17 cellular contexts compared by ENCODE assay signal in the genomic region with DNA sequence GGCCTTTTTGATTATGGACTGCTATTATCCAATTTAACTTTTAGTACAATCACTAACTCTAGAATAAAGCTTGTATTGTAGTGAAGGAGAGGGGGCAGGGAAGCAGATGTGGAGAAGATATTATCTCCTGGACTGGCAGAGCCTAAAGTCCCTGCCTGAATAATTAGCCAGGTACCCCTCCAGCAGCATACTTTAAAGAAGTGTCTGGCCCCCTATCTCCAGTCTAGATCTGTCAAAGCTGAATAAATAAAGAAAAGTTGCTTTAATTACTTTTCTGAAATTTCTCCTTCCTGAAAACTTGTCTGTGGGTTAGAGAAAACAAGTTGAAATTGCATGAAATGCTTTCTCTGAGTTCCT.
A peak's percentile ranks its signal among the peaks of the same experiment; 100 is the strongest.
DNase-seq lines count a peak whose midpoint lies in the region; ATAC-seq and TF ChIP-seq lines count a peak whose summit lies in the region.
"Had no signal": no experiment of that assay in that cellular context is flagged by ENCODE, and none has a peak within 500 bp of the region (broad histone marks: within the 10 kb centered on the region; RNA-seq: fewer than 3 reads in every experiment).

No MANE protein-coding gene starts in this region.

- no peaks in the 10 kb centered on the region for H3K9me2 ChIP-seq in PC-3 (replicated peaks; ENCODE audit: low read length)

- no peaks in the 10 kb centered on the region for H3K79me2 ChIP-seq in PC-3 (ENCODE audit: low read length)

- no peak overlapping the region for H2AFZ ChIP-seq in PC-3 (ENCODE audit: low read length)

- H3K36me3 ChIP-seq in PC-3 (ENCODE audit: low read depth, low read length), result no peaks in the 10 kb centered on the region

- H3K4me2 ChIP-seq in PC-3 (ENCODE audit: low read length), result no peak overlapping the region
- H3K4me2 ChIP-seq: BLaER1 treated with 17β-estradiol and CSF1 and Interleukin-3, amounts not matched to agents 10 nM and 100 nM had no signal

- CTCF ChIA-PET in PC-3 (lab: Charles Lee), result no interaction called here

- POLR2A ChIA-PET in PC-3 (lab: Charles Lee; ENCODE audit: unreplicated experiment), result no interaction called here

- no peaks in the 10 kb centered on the region for H3F3A ChIP-seq in PC-3 (ENCODE audit: low read length, unreplicated experiment)

- H3K27ac Mint-ChIP-seq in mesothelial cell of epicardium, result peak overlapping the region; percentile 39
- H3K27ac Mint-ChIP-seq in type B pancreatic cell, result peak overlapping the region; percentile 48
- H3K27ac Mint-ChIP-seq: B cell; CD8-positive, alpha-beta T cell; H9 had no signal

- no peak overlapping the region for H3K27ac ChIP-seq in PC-3 (ENCODE audit: low read length)
- H3K27ac ChIP-seq: BLaER1 treated with 17β-estradiol and CSF1 and Interleukin-3, amounts not matched to agents 10 nM and 100 nM had no signal

- intact Hi-C loops in PC-3 (cut with micrococcal nuclease), result no loop called here
- intact Hi-C loops in head of caudate nucleus (cut with DNase I), result no loop called here

- H3K27me3 Mint-ChIP-seq in mesothelial cell of epicardium (ENCODE audit: low read depth), result no peaks in the 10 kb centered on the region
- H3K27me3 Mint-ChIP-seq in type B pancreatic cell, result peaks cover 17% of the 10 kb centered on the region
- H3K27me3 Mint-ChIP-seq: B cell had no signal

- H3K36me3 Mint-ChIP-seq in mesothelial cell of epicardium (no peaks in the 10 kb centered on the region), type B pancreatic cell (peaks cover 8% of the 10 kb centered on the region)
- H3K36me3 Mint-ChIP-seq: CD8-positive, alpha-beta T cell had no signal

- no peak overlapping the region for H3K9ac ChIP-seq in PC-3 (ENCODE audit: low read length)
- H3K9ac ChIP-seq: BLaER1 treated with 17β-estradiol and CSF1 and Interleukin-3, amounts not matched to agents 10 nM and 100 nM had no signal

- H3K9me3 ChIP-seq in PC-3 (ENCODE audit: low read length), result no peaks in the 10 kb centered on the region
- H3K9me3 ChIP-seq: BLaER1 treated with 17β-estradiol and CSF1 and Interleukin-3, amounts not matched to agents 10 nM and 100 nM had no signal

- no peaks in the 10 kb centered on the region for H3K27me3 ChIP-seq in PC-3 (ENCODE audit: low read length)
- H3K27me3 ChIP-seq: BLaER1 treated with 17β-estradiol and CSF1 and Interleukin-3, amounts not matched to agents 10 nM and 100 nM had no signal

- H3K9me3 Mint-ChIP-seq in mesothelial cell of epicardium (no peaks in the 10 kb centered on the region), type B pancreatic cell (peaks cover 6% of the 10 kb centered on the region)
- H3K9me3 Mint-ChIP-seq: CD8-positive, alpha-beta T cell; H9 had no signal

- DNase-seq in NCI-H82 (lab: John Stamatoyannopoulos, UW) (peak; percentile 13), NCI-H82 treated with DMSO at 0.1 percent for 48 hours (lab: John Stamatoyannopoulos, UW; ENCODE audit: unreplicated experiment) (no peak), mesothelial cell of epicardium (ENCODE audit: low spot score in 2 of 2, unreplicated experiment in 2 of 2) (no peak), type B pancreatic cell (ENCODE audit: extremely low spot score, unreplicated experiment) (no peak), PC-3 (no peak), head of caudate nucleus (no peak), T-helper 9 cell (no peak)
- DNase-seq: 8988T; CD8-positive, alpha-beta T cell; COR-L47; DMS79 treated with DMSO at 0.1 percent for 48 hours; GF-D8; H9 had no signal

- no peak overlapping the region for H3K4me3 Mint-ChIP-seq in mesothelial cell of epicardium
- peak overlapping the region; percentile 22 for H3K4me3 Mint-ChIP-seq in type B pancreatic cell
- H3K4me3 Mint-ChIP-seq: B cell; CD8-positive, alpha-beta T cell; H9 had no signal

- ATAC-seq in SK-N-SH treated with all-trans-retinoic acid at 6 μM for 48 hours (no peak), PC-3 (no peak)
- ATAC-seq: CD8-positive, alpha-beta T cell; HepG2 had no signal

- BruUV-seq in PC-3 (replicated peaks; lab: Mats Ljungman, UMichigan), result no TSS peak

- H3K4me1 Mint-ChIP-seq in mesothelial cell of epicardium (peaks cover 21% of the 10 kb centered on the region), type B pancreatic cell (ENCODE audit: unreplicated experiment) (peaks cover 21% of the 10 kb centered on the region)
- H3K4me1 Mint-ChIP-seq: B cell had no signal

- TF ChIP-seq CTCF in mesothelial cell of epicardium (IDR thresholded peaks at IDR 0.05; ENCODE audit: unreplicated experiment) (no peak), type B pancreatic cell (conservative IDR thresholded peaks at IDR 0.05) (no peak), PC-3 (conservative IDR thresholded peaks at IDR 0.05; ENCODE audit: low read depth, low read length) (no peak)

- no peak overlapping the region for H3K4me3 ChIP-seq in PC-3 (ENCODE audit: low read length)
- H3K4me3 ChIP-seq: BLaER1 treated with 17β-estradiol and CSF1 and Interleukin-3, amounts not matched to agents 10 nM and 100 nM had no signal

- H4K20me1 ChIP-seq in PC-3 (ENCODE audit: low read length), result no peaks in the 10 kb centered on the region
- H4K20me1 ChIP-seq: BLaER1 treated with 17β-estradiol and CSF1 and Interleukin-3, amounts not matched to agents 10 nM and 100 nM had no signal

- peaks cover 18% of the 10 kb centered on the region for H3K4me1 ChIP-seq in PC-3 (ENCODE audit: insufficient read depth, low read length)
- H3K4me1 ChIP-seq: BLaER1 treated with 17β-estradiol and CSF1 and Interleukin-3, amounts not matched to agents 10 nM and 100 nM had no signal

TF ChIP-seq in SK-N-SH treated with all-trans-retinoic acid at 6 μM for 48 hours, 23 proteins besides CTCF, POLR2A, EP300 and RAD21:
- TF ChIP-seq, protein P1, sequence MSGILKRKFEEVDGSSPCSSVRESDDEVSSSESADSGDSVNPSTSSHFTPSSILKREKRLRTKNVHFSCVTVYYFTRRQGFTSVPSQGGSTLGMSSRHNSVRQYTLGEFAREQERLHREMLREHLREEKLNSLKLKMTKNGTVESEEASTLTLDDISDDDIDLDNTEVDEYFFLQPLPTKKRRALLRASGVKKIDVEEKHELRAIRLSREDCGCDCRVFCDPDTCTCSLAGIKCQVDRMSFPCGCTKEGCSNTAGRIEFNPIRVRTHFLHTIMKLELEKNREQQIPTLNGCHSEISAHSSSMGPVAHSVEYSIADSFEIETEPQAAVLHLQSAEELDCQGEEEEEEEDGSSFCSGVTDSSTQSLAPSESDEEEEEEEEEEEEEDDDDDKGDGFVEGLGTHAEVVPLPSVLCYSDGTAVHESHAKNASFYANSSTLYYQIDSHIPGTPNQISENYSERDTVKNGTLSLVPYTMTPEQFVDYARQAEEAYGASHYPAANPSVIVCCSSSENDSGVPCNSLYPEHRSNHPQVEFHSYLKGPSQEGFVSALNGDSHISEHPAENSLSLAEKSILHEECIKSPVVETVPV (CRISPR knock-in tag; IDR thresholded peaks at IDR 0.05), result no peak
- no peak for TF ChIP-seq ZNF565 (CRISPR knock-in tag; conservative IDR thresholded peaks at IDR 0.05; ENCODE audit: low read depth)
- no peak for TF ChIP-seq ZNF8 (CRISPR knock-in tag; IDR thresholded peaks at IDR 0.05)
- TF ChIP-seq CSDC2 (CRISPR knock-in tag; IDR thresholded peaks at IDR 0.05), result no peak
- TF ChIP-seq PPARA (CRISPR knock-in tag; IDR thresholded peaks at IDR 0.05; ENCODE audit: borderline replicate concordance), result no peak
- peak; percentile 45; the same call in 1 of the 2 replicates for TF ChIP-seq TCF4 (CRISPR knock-in tag; IDR thresholded peaks at IDR 0.05; ENCODE audit: borderline replicate concordance)
- no peak for TF ChIP-seq ZNF70 (CRISPR knock-in tag; IDR thresholded peaks at IDR 0.05)
- no peak for TF ChIP-seq CREB5 (CRISPR knock-in tag; IDR thresholded peaks at IDR 0.05; ENCODE audit: low read depth)
